Comparison of ENCODE assay signal across 8 cellular contexts in the genomic region with DNA sequence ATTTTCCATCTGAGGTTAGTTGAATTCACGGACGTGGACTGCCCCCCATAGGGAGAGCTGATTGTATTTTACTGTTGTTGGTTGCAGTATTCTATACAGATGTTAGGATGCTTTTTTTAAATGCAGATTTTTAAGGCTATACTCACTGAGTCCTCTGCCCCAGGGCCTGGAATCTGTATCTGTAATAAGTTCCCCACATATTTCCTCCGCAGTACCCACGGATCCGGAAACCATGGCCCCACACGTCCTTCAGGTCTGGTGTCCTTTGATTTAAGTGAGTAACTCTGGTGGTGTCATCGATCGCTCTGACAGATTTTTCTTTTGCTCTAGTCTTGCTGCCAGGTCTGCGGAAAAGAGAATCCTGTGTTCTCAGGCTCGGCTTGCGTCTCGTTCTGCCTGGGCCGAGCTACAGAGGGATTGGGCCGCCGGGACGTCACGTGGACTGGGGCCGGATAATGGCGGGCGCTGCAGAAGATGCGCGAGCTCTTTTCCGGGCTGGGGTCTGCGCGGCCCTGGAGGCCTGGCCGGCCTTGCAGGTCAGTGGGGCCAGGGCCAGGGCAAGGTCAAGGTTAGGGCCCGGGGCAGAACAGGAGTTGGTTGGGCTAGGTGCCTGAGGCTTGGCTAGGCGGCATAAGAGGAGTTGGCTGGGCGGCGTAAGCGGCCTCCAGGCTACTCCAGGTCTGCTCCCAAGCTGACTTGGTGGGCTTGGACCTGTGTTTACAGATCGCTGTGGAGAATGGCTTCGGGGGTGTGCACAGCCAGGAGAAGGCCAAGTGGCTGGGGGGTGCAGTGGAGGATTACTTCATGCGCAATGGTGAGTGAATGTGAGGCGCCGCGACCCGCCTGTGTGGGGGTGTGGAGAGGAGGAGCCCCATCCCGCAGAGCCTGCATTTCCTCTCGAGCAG. TPM values are rescaled to one million over a fixed set of nuclear protein-coding genes. Genes with fewer than 3 reads are reported as not detected.
A peak's percentile ranks its signal among the peaks of the same experiment; 100 is the strongest.
DNase-seq lines count a peak whose midpoint lies in the region; ATAC-seq and TF ChIP-seq lines count a peak whose summit lies in the region.

A gene with protein sequence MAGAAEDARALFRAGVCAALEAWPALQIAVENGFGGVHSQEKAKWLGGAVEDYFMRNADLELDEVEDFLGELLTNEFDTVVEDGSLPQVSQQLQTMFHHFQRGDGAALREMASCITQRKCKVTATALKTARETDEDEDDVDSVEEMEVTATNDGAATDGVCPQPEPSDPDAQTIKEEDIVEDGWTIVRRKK (plus strand): TSS at position 438 of the 905 bp plus-strand sequence. CDS start 18 bp downstream, at position 456.

- no peak for TF ChIP-seq CTCF in left lung (IDR thresholded peaks at IDR 0.05)

- H3K4me1 Mint-ChIP-seq in activated CD4-positive, alpha-beta T cell treated with anti-CD3 and anti-CD28 coated beads, Interleukin-2, amount 10 ng/mL, durations not matched to agents 24 days and 14 days, result peaks cover 14% of the 10 kb centered on the region

- H3K27me3 ChIP-seq in BLaER1 treated with 17β-estradiol and CSF1 and Interleukin-3, amounts not matched to agents 10 nM and 100 nM, result peaks cover 31 to 87% (median 75%) of the 10 kb centered on the region in 11 experiments
- no peaks in the 10 kb centered on the region for H3K27me3 ChIP-seq in left lung

- H4K20me1 ChIP-seq in BLaER1 treated with 17β-estradiol and CSF1 and Interleukin-3, amounts not matched to agents 10 nM and 100 nM, result peaks cover 0 to 49% (median 32%) of the 10 kb centered on the region in 11 experiments; a peak in 19 of 22 replicates

- H3K9ac ChIP-seq in BLaER1 treated with 17β-estradiol and CSF1 and Interleukin-3, amounts not matched to agents 10 nM and 100 nM, result peak within 1 kb of the TSS; percentile 73 to 85 (median 82)

- H3K4me2 ChIP-seq in BLaER1 treated with 17β-estradiol and CSF1 and Interleukin-3, amounts not matched to agents 10 nM and 100 nM, result peak within 1 kb of the TSS; percentile 62 to 87 (median 79)

- peak; percentile 84 to 93 for DNase-seq in NCI-H524 (lab: John Stamatoyannopoulos, UW)
- peak; percentile 93 for DNase-seq in activated CD4-positive, alpha-beta T cell treated with anti-CD3 and anti-CD28 coated beads, Interleukin-2, amount 10 ng/mL, durations not matched to agents 24 days and 14 days
- peak; percentile 86 for DNase-seq in dedifferentiated amniotic fluid mesenchymal stem cell (ENCODE audit: extremely low spot score)
- peak; percentile 81 to 89 for DNase-seq in left lung
- peak; percentile 62 for DNase-seq in stimulated activated CD4-positive, alpha-beta T cell treated with anti-CD3 and anti-CD28 coated beads, Interleukin-2, amount 100 ng/mL, for 4 hours (ENCODE audit: low read depth)

- peaks cover 7 to 17% (median 12%) of the 10 kb centered on the region in 10 experiments for H3K4me1 ChIP-seq in BLaER1 treated with 17β-estradiol and CSF1 and Interleukin-3, amounts not matched to agents 10 nM and 100 nM
- H3K4me1 ChIP-seq in left lung, result peaks cover 0 to 12% of the 10 kb centered on the region in 2 donors

- H3K4me3 Mint-ChIP-seq in activated CD4-positive, alpha-beta T cell treated with anti-CD3 and anti-CD28 coated beads, Interleukin-2, amount 10 ng/mL, durations not matched to agents 24 days and 14 days, result peak within 1 kb of the TSS; percentile 96

- H3K27ac ChIP-seq in BLaER1 treated with 17β-estradiol and CSF1 and Interleukin-3, amounts not matched to agents 10 nM and 100 nM, result peak within 1 kb of the TSS in 10 of 11 experiments; percentile 59 to 82 (median 75); a peak in 21 of 22 replicates
- peak within 1 kb of the TSS; percentile 2 to 33 for H3K27ac ChIP-seq in left lung

- intact Hi-C loops in activated CD4-positive, alpha-beta T cell treated with anti-CD3 and anti-CD28 coated beads, Interleukin-2, amount 10 ng/mL, durations not matched to agents 24 days and 14 days (cut with micrococcal nuclease), result loop anchor here (1.0 to 5.0 kb wide), 6 partner anchors 91 to 753 kb away; a partner anchor contains a TSS
- intact Hi-C loops in left lung (cut with DNase I), result no loop called here

- no peaks in the 10 kb centered on the region for H3K27me3 Mint-ChIP-seq in activated CD4-positive, alpha-beta T cell treated with anti-CD3 and anti-CD28 coated beads, Interleukin-2, amount 10 ng/mL, durations not matched to agents 24 days and 14 days

- peak; percentile 95 for ATAC-seq in GM19324 (IDR thresholded peaks at IDR 0.05; ENCODE audit: low FRiP score, unreplicated experiment)
- peak; percentile 99 for ATAC-seq in HG03460 (IDR thresholded peaks at IDR 0.05; ENCODE audit: unreplicated experiment)
- ATAC-seq in left lung, result peak; percentile 99

- no peaks in the 10 kb centered on the region for H3K9me3 ChIP-seq in BLaER1 treated with 17β-estradiol and CSF1 and Interleukin-3, amounts not matched to agents 10 nM and 100 nM (replicated peaks in 1 of 11)
- H3K9me3 ChIP-seq in left lung, result no peaks in the 10 kb centered on the region

- peaks cover 11 to 29% (median 20%) of the 10 kb centered on the region in 11 experiments; a peak in 17 of 22 replicates for H3K36me3 ChIP-seq in BLaER1 treated with 17β-estradiol and CSF1 and Interleukin-3, amounts not matched to agents 10 nM and 100 nM
- H3K36me3 ChIP-seq in left lung, result peaks cover 0 to 19% of the 10 kb centered on the region in 2 donors

- H3K27ac Mint-ChIP-seq in activated CD4-positive, alpha-beta T cell treated with anti-CD3 and anti-CD28 coated beads, Interleukin-2, amount 10 ng/mL, durations not matched to agents 24 days and 14 days, result peak within 1 kb of the TSS; percentile 92

- H3K4me3 ChIP-seq in BLaER1 treated with 17β-estradiol and CSF1 and Interleukin-3, amounts not matched to agents 10 nM and 100 nM, result peak within 1 kb of the TSS; percentile 70 to 86 (median 80)
- H3K4me3 ChIP-seq in left lung, result peak within 1 kb of the TSS; percentile 70 to 80

- H3K36me3 Mint-ChIP-seq in activated CD4-positive, alpha-beta T cell treated with anti-CD3 and anti-CD28 coated beads, Interleukin-2, amount 10 ng/mL, durations not matched to agents 24 days and 14 days (ENCODE audit: low read depth), result peaks cover 21% of the 10 kb centered on the region

- H3K9me3 Mint-ChIP-seq in activated CD4-positive, alpha-beta T cell treated with anti-CD3 and anti-CD28 coated beads, Interleukin-2, amount 10 ng/mL, durations not matched to agents 24 days and 14 days, result no peaks in the 10 kb centered on the region

RNA-seq across cellular contexts. Expression of the gene that starts here (rescaled TPM):
- total RNA-seq in activated CD4-positive, alpha-beta T cell treated with anti-CD3 and anti-CD28 coated beads, Interleukin-2, amount 10 ng/mL, durations not matched to agents 24 days and 14 days, result 40.8 and 43.7 TPM in 2 replicates
- 10 to 100 TPM; 29.0 to 31.5 TPM for total RNA-seq in left lung

Comparison
In these comparisons a context has a peak if more than half of its experiments do, and no peak if none do; other contexts are left out.
1. Peak in every context shown above with its lines: DNase-seq, ATAC-seq, H3K4me3 ChIP-seq and H3K27ac ChIP-seq.